ENCODE assay signal across 8 cellular contexts in the genomic region with DNA sequence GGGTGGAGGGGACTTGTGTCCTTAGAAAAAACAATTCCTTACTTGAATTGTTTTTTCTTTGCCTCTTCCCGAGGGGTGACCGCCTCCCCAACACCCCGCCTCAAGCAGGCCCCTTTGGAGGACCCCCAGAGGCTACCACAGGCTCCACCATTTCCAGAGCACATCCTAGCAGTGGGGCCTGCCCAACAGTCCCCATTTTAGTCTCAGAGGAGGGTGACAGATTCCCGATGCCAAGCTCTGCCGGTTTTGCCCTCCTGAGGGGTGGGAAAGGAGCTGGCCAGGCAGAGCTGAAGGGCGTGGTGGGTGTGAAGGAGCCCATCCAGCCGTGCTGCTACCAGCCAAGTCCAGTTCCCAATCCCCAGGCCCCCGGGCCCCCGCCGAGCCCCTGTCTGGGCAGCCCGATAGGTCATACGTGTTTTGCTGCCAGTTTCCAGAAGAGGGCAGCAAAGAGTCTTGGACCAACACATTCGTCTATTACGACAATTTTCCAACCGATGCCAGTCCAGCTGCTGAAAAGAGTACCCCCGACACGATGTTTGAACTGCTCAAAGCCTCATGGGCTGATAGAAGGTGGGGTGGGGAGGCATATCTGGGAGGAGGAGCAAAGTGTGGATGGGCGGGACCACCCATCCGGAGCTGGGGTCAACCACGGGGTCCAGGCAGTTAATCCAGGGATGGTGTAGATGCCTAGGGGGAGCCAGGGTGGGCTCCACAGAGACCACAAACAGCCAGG. TPM values are rescaled to one million over a fixed set of nuclear protein-coding genes. Genes with fewer than 3 reads are reported as not detected.
DNase-seq lines count a peak whose midpoint lies in the region; ATAC-seq and TF ChIP-seq lines count a peak whose summit lies in the region.

No MANE protein-coding gene starts in this region.

- H2AFZ ChIP-seq in OCI-LY3 (ENCODE audit: low read depth, low read length): peak overlapping the region; percentile 81

- H3K4me1 Mint-ChIP-seq in nephron progenitor cell: no peaks in the 10 kb centered on the region

- peaks cover 3% of the 10 kb centered on the region for H3K36me3 Mint-ChIP-seq in nephron progenitor cell (ENCODE audit: low read depth)

- H4K20me1 ChIP-seq in OCI-LY3 (ENCODE audit: insufficient read depth, low read length): no peaks in the 10 kb centered on the region

- H3K4me2 ChIP-seq in OCI-LY3 (ENCODE audit: low read length): peak overlapping the region; percentile 84

- H3K9ac ChIP-seq in OCI-LY3 (ENCODE audit: low read length) (peak overlapping the region; percentile 44), subcutaneous abdominal adipose tissue (ENCODE audit: low read length in 5 of 5) (peak overlapping the region in 2 of 5 donors; percentile 41 to 69)

- H3K9me3 Mint-ChIP-seq in nephron progenitor cell: peaks cover 7% of the 10 kb centered on the region

- no peak for ATAC-seq in HG03196 (IDR thresholded peaks at IDR 0.05; ENCODE audit: unreplicated experiment)

- no peaks in the 10 kb centered on the region for H3K36me3 ChIP-seq in OCI-LY3 (replicated peaks; ENCODE audit: low read depth, low read length)
- no peaks in the 10 kb centered on the region for H3K36me3 ChIP-seq in esophagus squamous epithelium
- peaks cover 0 to 4% (median 0%) of the 10 kb centered on the region in 5 donors for H3K36me3 ChIP-seq in subcutaneous abdominal adipose tissue (ENCODE audit: control insufficient read depth in 5 of 5, insufficient read depth in 5 of 5, low read length in 5 of 5)

- WGBS in esophagus squamous epithelium, 2 donors: 25 to 29% methylated on average over 10 to 12 of the region's 20 CpGs

- H3K27ac Mint-ChIP-seq in nephron progenitor cell: no peak overlapping the region

- H3K27me3 ChIP-seq in OCI-LY3 (ENCODE audit: low read depth, low read length) (peaks cover 3% of the 10 kb centered on the region; the same call in 1 of the 2 replicates), esophagus squamous epithelium (no peaks in the 10 kb centered on the region), subcutaneous abdominal adipose tissue (ENCODE audit: control insufficient read depth in 5 of 5, insufficient read depth in 4 of 5, low read length in 5 of 5) (no peaks in the 10 kb centered on the region)

- peak; percentile 72 for TF ChIP-seq CTCF in OCI-LY3 (IDR thresholded peaks at IDR 0.05; ENCODE audit: low read depth, low read length)
- peak; percentile 45 to 85 (median 68) for TF ChIP-seq CTCF in esophagus squamous epithelium (IDR thresholded peaks at IDR 0.05)
- peak; percentile 75 for TF ChIP-seq CTCF in nephron progenitor cell (IDR thresholded peaks at IDR 0.05)

- no peak for TF ChIP-seq POLR2A in esophagus squamous epithelium (IDR thresholded peaks at IDR 0.05)

- H3K79me2 ChIP-seq in OCI-LY3 (ENCODE audit: low read length): no peaks in the 10 kb centered on the region

- H3K4me3 ChIP-seq in OCI-LY3 (ENCODE audit: low read length) (peak overlapping the region; percentile 73), esophagus squamous epithelium (peak overlapping the region in 1 of 4 donors; percentile 54), subcutaneous abdominal adipose tissue (ENCODE audit: low read depth in 1 of 5, low read length in 5 of 5) (peak overlapping the region in 3 of 5 donors; percentile 0 to 36 (median 17))

- H3K4me1 ChIP-seq in OCI-LY3 (ENCODE audit: low read length): peaks cover 6% of the 10 kb centered on the region; the same call in 1 of the 2 replicates
- H3K4me1 ChIP-seq in esophagus squamous epithelium: peaks cover 0 to 9% (median 8%) of the 10 kb centered on the region in 3 donors
- H3K4me1 ChIP-seq in subcutaneous abdominal adipose tissue (ENCODE audit: control insufficient read depth in 5 of 5, insufficient read depth in 5 of 5, low read length in 5 of 5): peaks cover 0 to 10% (median 6%) of the 10 kb centered on the region in 5 donors

- intact Hi-C loops in esophagus squamous epithelium (cut with DNase I): no loop called here

- H3K9me3 ChIP-seq in OCI-LY3 (ENCODE audit: insufficient read depth, low read length) (no peaks in the 10 kb centered on the region), esophagus squamous epithelium (no peaks in the 10 kb centered on the region), subcutaneous abdominal adipose tissue (ENCODE audit: control insufficient read depth in 5 of 5, low read length in 5 of 5) (no peaks in the 10 kb centered on the region)

- peak; percentile 83 for DNase-seq in COR-L47 (lab: John Stamatoyannopoulos, UW)
- peak; percentile 35 for DNase-seq in KG1 (lab: John Stamatoyannopoulos, UW)
- peak; percentile 51 for DNase-seq in activated T-cell treated with anti-CD3 and anti-CD28 coated beads for 24 hours (ENCODE audit: low read depth)
- no peak for DNase-seq in esophagus squamous epithelium (lab: John Stamatoyannopoulos, UW)
- DNase-seq in nephron progenitor cell: peak; percentile 81

- H3K27ac ChIP-seq in OCI-LY3 (ENCODE audit: low read length) (no peak overlapping the region), esophagus squamous epithelium (no peak overlapping the region), subcutaneous abdominal adipose tissue (ENCODE audit: low read depth, low read length) (no peak overlapping the region)

- no peaks in the 10 kb centered on the region for H3K27me3 Mint-ChIP-seq in nephron progenitor cell (ENCODE audit: low read depth, poor library complexity)

- no peak overlapping the region for H3K4me3 Mint-ChIP-seq in nephron progenitor cell

RNA-seq across cellular contexts. Expression of a gene that starts 18.8 kb away (rescaled TPM):
- 10 to 100 TPM; 14.3 to 50.4 (median 28.7) TPM for total RNA-seq in esophagus squamous epithelium

RNA-seq across cellular contexts. Expression of a gene that starts 46.1 kb away (rescaled TPM):
- total RNA-seq in esophagus squamous epithelium: 1 to 10 TPM in 3 of 4 donors, under 1 TPM in 1; 0.32 to 3.9 (median 2.1) TPM

RNA-seq across cellular contexts. Expression of a gene that starts 46.9 kb away (rescaled TPM):
- 10 to 100 TPM in 2 of 4 donors, 1 to 10 TPM in 2; 6.4 to 20.2 (median 11.5) TPM for total RNA-seq in esophagus squamous epithelium
